ENCODE assay signal across 11 cellular contexts in the genomic region with DNA sequence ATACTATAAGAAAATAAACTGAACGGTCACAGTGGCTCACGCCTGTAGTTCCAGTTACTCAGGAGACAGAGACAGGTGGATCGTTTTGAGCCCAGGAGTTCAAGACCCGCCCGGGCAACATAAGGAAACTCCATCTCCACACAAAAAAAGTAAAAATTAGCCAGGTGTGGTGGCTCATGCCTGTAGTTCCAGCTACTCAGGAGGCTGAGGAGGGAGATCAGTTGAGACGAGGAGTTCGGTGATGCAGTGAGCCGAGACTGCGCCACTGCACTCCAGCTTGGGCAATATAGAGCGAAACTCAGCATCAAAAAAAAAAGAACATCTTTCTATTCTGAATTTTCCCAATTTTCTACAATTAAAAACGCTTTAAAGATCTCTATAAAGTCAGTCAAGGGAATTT. TPM values are rescaled to one million over a fixed set of nuclear protein-coding genes. Genes with fewer than 3 reads are reported as not detected.
DNase-seq lines count a peak whose midpoint lies in the region; ATAC-seq, FAIRE-seq and TF ChIP-seq lines count a peak whose summit lies in the region.
"Had no signal": no experiment of that assay in that cellular context is flagged by ENCODE, and none has a peak within 500 bp of the region (broad histone marks: within the 10 kb centered on the region; RNA-seq: fewer than 3 reads in every experiment).

No MANE protein-coding gene starts in this region.

- H3K9me3 Mint-ChIP-seq in dendritic cell treated with granulocyte-macrophage colony-stimulating factor and Interleukin-4, amounts not matched to agents 40 ng/mL and 50 ng/mL, for 4 days: no peaks in the 10 kb centered on the region
- H3K9me3 Mint-ChIP-seq in neural progenitor cell: no peaks in the 10 kb centered on the region

- H3K27ac Mint-ChIP-seq in dendritic cell treated with granulocyte-macrophage colony-stimulating factor and Interleukin-4, amounts not matched to agents 40 ng/mL and 50 ng/mL, for 4 days: peak overlapping the region; percentile 96
- no peak overlapping the region for H3K27ac Mint-ChIP-seq in neural progenitor cell

- peaks cover 37% of the 10 kb centered on the region for H3K4me1 Mint-ChIP-seq in dendritic cell treated with granulocyte-macrophage colony-stimulating factor and Interleukin-4, amounts not matched to agents 40 ng/mL and 50 ng/mL, for 4 days (ENCODE audit: low read depth)
- H3K4me1 Mint-ChIP-seq in neural progenitor cell: peaks cover 20% of the 10 kb centered on the region

- TF ChIP-seq CTCF in GM06990 (IDR thresholded peaks at IDR 0.05; ENCODE audit: insufficient read depth, low read length, poor library complexity, severe bottlenecking) (no peak), Loucy (conservative IDR thresholded peaks at IDR 0.05; ENCODE audit: low read length) (no peak), neural progenitor cell (IDR thresholded peaks at IDR 0.05) (no peak), D721Med (IDR thresholded peaks at IDR 0.05; ENCODE audit: insufficient read depth, missing control alignments) (no peak), omental fat pad (IDR thresholded peaks at IDR 0.05) (no peak)

- H3K27me3 Mint-ChIP-seq in dendritic cell treated with granulocyte-macrophage colony-stimulating factor and Interleukin-4, amounts not matched to agents 40 ng/mL and 50 ng/mL, for 4 days: peaks cover 3% of the 10 kb centered on the region
- H3K27me3 Mint-ChIP-seq in neural progenitor cell (ENCODE audit: insufficient read depth, low read depth): no peaks in the 10 kb centered on the region

- H3K27ac ChIP-seq in neural progenitor cell: no peak overlapping the region

- H3K36me3 Mint-ChIP-seq in dendritic cell treated with granulocyte-macrophage colony-stimulating factor and Interleukin-4, amounts not matched to agents 40 ng/mL and 50 ng/mL, for 4 days (ENCODE audit: low read depth): peaks cover 9% of the 10 kb centered on the region
- peaks cover 4% of the 10 kb centered on the region for H3K36me3 Mint-ChIP-seq in neural progenitor cell

- H3K9ac ChIP-seq in Loucy (ENCODE audit: low read depth, low read length, poor library complexity, severe bottlenecking) (no peak overlapping the region), neural progenitor cell (no peak overlapping the region)

- no peak for DNase-seq in GM06990 (ENCODE audit: extremely low read depth, insufficient read length)
- no peak for DNase-seq in neural progenitor cell (ENCODE audit: low spot score)
- no peak for DNase-seq in NCI-H82 treated with DMSO at 0.1 percent for 48 hours (lab: John Stamatoyannopoulos, UW; ENCODE audit: unreplicated experiment)
- DNase-seq in D721Med (ENCODE audit: insufficient read length, low spot score): no peak
- no peak for DNase-seq in retina
- no peak for DNase-seq in omental fat pad (ENCODE audit: low spot score)
- DNase-seq: HCEC 1CT had no signal

- peaks cover 5% of the 10 kb centered on the region; the same call in 1 of the 2 replicates for H3F3A ChIP-seq in Loucy (ENCODE audit: low read depth)
- peaks cover 9% of the 10 kb centered on the region for H3F3A ChIP-seq in neural progenitor cell (ENCODE audit: low read depth)

- no peak for ATAC-seq in omental fat pad (ENCODE audit: low FRiP score)

- H3K9me3 ChIP-seq in Loucy (ENCODE audit: insufficient read depth, low read depth, low read length): no peaks in the 10 kb centered on the region
- no peaks in the 10 kb centered on the region for H3K9me3 ChIP-seq in neural progenitor cell (ENCODE audit: low read depth)

- H3K9me2 ChIP-seq in Loucy (replicated peaks; ENCODE audit: low read depth, low read length): no peaks in the 10 kb centered on the region

- H2AFZ ChIP-seq in Loucy (ENCODE audit: low read length) (peak overlapping the region; percentile 100; the same call in 1 of the 2 replicates), neural progenitor cell (replicated peaks) (peak overlapping the region; percentile 78)

- FAIRE-seq in D721Med (lab: Jason Lieb, UNC): no peak
- FAIRE-seq: colon had no signal

- H3K4me2 ChIP-seq in Loucy (ENCODE audit: low read depth, low read length, poor library complexity, severe bottlenecking): peak overlapping the region; percentile 80
- peak overlapping the region; percentile 83 for H3K4me2 ChIP-seq in neural progenitor cell

- peaks cover 37% of the 10 kb centered on the region for H3K79me2 ChIP-seq in Loucy (ENCODE audit: insufficient read depth, low read length)
- H3K79me2 ChIP-seq in neural progenitor cell (ENCODE audit: low read depth): peaks cover 40% of the 10 kb centered on the region

- no peak overlapping the region for H3K4me3 Mint-ChIP-seq in dendritic cell treated with granulocyte-macrophage colony-stimulating factor and Interleukin-4, amounts not matched to agents 40 ng/mL and 50 ng/mL, for 4 days
- H3K4me3 Mint-ChIP-seq in neural progenitor cell: peak overlapping the region; percentile 91

- H3K27me3 ChIP-seq in GM06990 (replicated peaks; ENCODE audit: control insufficient read depth, insufficient read depth, low read length) (no peaks in the 10 kb centered on the region), Loucy (ENCODE audit: insufficient read depth, low read length, poor library complexity, severe bottlenecking) (peaks cover 3% of the 10 kb centered on the region), neural progenitor cell (no peaks in the 10 kb centered on the region)

- H4K20me1 ChIP-seq in Loucy (ENCODE audit: insufficient read depth, low read length, poor library complexity, severe bottlenecking) (peaks cover 36% of the 10 kb centered on the region), neural progenitor cell (ENCODE audit: low read depth) (peaks cover 34% of the 10 kb centered on the region)

- H3K4me3 ChIP-seq in GM06990 (replicated peaks; ENCODE audit: low read depth, low read length) (peak overlapping the region; percentile 59), Loucy (ENCODE audit: low read length, poor library complexity, severe bottlenecking) (peak overlapping the region; percentile 95), neural progenitor cell (peak overlapping the region; percentile 85)

- intact Hi-C loops in dendritic cell treated with granulocyte-macrophage colony-stimulating factor and Interleukin-4, amounts not matched to agents 40 ng/mL and 50 ng/mL, for 4 days (cut with micrococcal nuclease): loop anchor here (5.0 to 10.0 kb wide), 3 partner anchors 72 to 909 kb away; partner anchors contain the start of genes GPR160 and RPL22L1

- no peaks in the 10 kb centered on the region for H3K36me3 ChIP-seq in GM06990 (ENCODE audit: control insufficient read depth, insufficient read depth, low read length)
- H3K36me3 ChIP-seq in Loucy (ENCODE audit: insufficient read depth, low read length): no peaks in the 10 kb centered on the region
- H3K36me3 ChIP-seq in neural progenitor cell: no peaks in the 10 kb centered on the region

- H3K4me1 ChIP-seq in Loucy (ENCODE audit: insufficient read depth, low read length, poor library complexity, severe bottlenecking) (peaks cover 38% of the 10 kb centered on the region), neural progenitor cell (peaks cover 19% of the 10 kb centered on the region)

RNA-seq across cellular contexts. Expression of gene SEC62, which starts 1.0 kb away (rescaled TPM):
- total RNA-seq in neural progenitor cell (ENCODE audit: low replicate concordance): 22.0 and 34.8 TPM in 2 replicates
- 10 to 100 TPM; 56.0 to 71.5 (median 67.2) TPM for total RNA-seq in omental fat pad

RNA-seq across cellular contexts. Expression of gene SAMD7, which starts 54.2 kb away (rescaled TPM):
- total RNA-seq in neural progenitor cell (ENCODE audit: low replicate concordance) (not detected in 2 replicates), omental fat pad (not detected)
- total RNA-seq: HT-29 had no signal
